ENCODE assay signal across 9 cellular contexts in the genomic region with DNA sequence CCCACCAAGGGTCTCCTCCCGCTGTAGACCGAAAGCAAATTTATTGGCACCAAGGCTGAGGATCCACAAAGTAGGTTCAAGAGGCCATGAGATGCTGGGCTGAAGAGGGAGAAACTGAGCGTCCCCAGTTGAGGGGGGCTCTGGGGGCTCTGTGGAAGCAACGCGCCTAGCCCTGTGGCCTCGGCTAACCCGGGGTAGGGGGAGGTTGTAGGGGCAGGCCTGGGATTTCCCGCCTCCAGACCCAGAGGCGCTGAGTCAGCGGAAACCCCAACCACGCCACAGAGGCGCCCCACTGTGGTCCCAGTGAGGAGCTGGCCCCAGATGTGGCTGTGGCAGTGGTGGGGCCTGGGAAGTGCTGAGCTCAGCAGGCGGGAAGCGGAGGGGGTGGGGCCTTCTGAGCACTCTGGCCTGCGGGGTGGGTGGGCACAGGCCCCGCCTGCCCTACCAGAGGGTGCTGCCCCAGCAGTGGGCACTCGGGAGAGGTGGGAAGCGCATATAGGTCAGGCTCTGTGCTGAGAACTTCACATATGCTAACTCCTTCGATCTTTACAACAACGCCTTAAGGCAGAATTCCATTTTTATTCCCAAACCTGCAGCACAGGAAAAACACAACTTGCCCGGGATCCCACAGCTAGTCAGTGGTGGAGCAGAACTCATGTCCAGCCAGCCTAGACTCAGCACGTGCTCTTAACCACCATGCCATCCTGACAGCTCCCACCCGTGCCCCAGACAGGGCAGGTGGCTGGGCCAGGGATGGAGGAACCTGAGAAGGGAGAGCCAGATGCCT. TPM values are rescaled to one million over a fixed set of nuclear protein-coding genes. Genes with fewer than 3 reads are reported as not detected.
DNase-seq lines count a peak whose midpoint lies in the region; ATAC-seq, FAIRE-seq and TF ChIP-seq lines count a peak whose summit lies in the region.
"Had no signal": no experiment of that assay in that cellular context is flagged by ENCODE, and none has a peak within 500 bp of the region (broad histone marks: within the 10 kb centered on the region; RNA-seq: fewer than 3 reads in every experiment).

No MANE protein-coding gene starts in this region.

- H3K79me2 ChIP-seq in ACC112 (ENCODE audit: control insufficient read depth, insufficient read depth, low read length, unreplicated experiment): peaks cover 28% of the 10 kb centered on the region
- H3K79me2 ChIP-seq: parathyroid adenoma had no signal

- WGBS in mesodermal cell (ENCODE audit: insufficient coverage in 2 of 2), 2 experiments: 37 to 49% methylated on average over 15 to 21 of the region's 23 CpGs

- H3K27ac ChIP-seq in ACC112 (ENCODE audit: low read depth, low read length) (peak overlapping the region; percentile 89), dorsolateral prefrontal cortex (peak overlapping the region in 28 of 59 donors; percentile 1 to 97 (median 78)), mesodermal cell (ENCODE audit: low read depth, low read length, severe bottlenecking) (peak overlapping the region; percentile 6)
- H3K27ac ChIP-seq: parathyroid adenoma had no signal

- H3K36me3 ChIP-seq in ACC112 (ENCODE audit: insufficient read depth, low read length) (no peaks in the 10 kb centered on the region), mesodermal cell (ENCODE audit: control insufficient read depth, insufficient read depth, low read length) (no peaks in the 10 kb centered on the region)

- CTCF ChIA-PET in HEK293T (lab: Yijun Ruan, JAX): interaction anchor here (0.6 to 3.1 kb wide), 10 partner anchors 9 to 83 kb away, joined by 3 to 14 read pairs (median 4); no protein-coding TSS in a partner anchor

- no peaks in the 10 kb centered on the region for H3K27me3 ChIP-seq in ACC112 (ENCODE audit: insufficient read depth, low read length)
- H3K27me3 ChIP-seq in dorsolateral prefrontal cortex: no peaks in the 10 kb centered on the region

- peak overlapping the region; percentile 80 for H3K4me3 ChIP-seq in ACC112 (ENCODE audit: low read depth, low read length)
- peak overlapping the region in 23 of 59 donors; percentile 1 to 66 (median 52) for H3K4me3 ChIP-seq in dorsolateral prefrontal cortex
- no peak overlapping the region for H3K4me3 ChIP-seq in mesodermal cell (ENCODE audit: extremely low read depth, insufficient read depth, low read length, poor library complexity, severe bottlenecking)

- DNase-seq in HEK293T (ENCODE audit: extremely low spot score) (peak; percentile 69), dorsolateral prefrontal cortex (peak in 8 of 10 donors; percentile 44 to 73 (median 60)), GM19239 (ENCODE audit: insufficient read length, low spot score) (no peak)
- DNase-seq in activated CD4-positive, alpha-beta T cell treated with anti-CD3 and anti-CD28 coated beads for 48 hours: peak; percentile 84
- peak; percentile 31 to 41 for DNase-seq in stimulated activated CD8-positive, alpha-beta memory T cell treated with anti-CD3 and anti-CD28 coated beads, Interleukin-7, amount 100 ng/mL, for 1 hour (ENCODE audit: low read depth in 2 of 2)

- POLR2A ChIA-PET in HEK293T (lab: Yijun Ruan, JAX): interaction anchor here (1.0 to 1.9 kb wide), 2 partner anchors 10 to 54 kb away, joined by 4 to 20 read pairs; no protein-coding TSS in a partner anchor

- no peak for FAIRE-seq in GM19239 (lab: Jason Lieb, UNC)

- no peak for ATAC-seq in GM18858 (IDR thresholded peaks at IDR 0.05; ENCODE audit: unreplicated experiment)

- H2AFZ ChIP-seq in ACC112 (ENCODE audit: low read length, unreplicated experiment): peak overlapping the region; percentile 83
- H2AFZ ChIP-seq: parathyroid adenoma had no signal

- intact Hi-C loops in dorsolateral prefrontal cortex (cut with DNase I): loop anchor here (1.0 to 2.0 kb wide), 2 partner anchors 41 to 42 kb away; no protein-coding TSS in a partner anchor

- H3K4me1 ChIP-seq in ACC112 (ENCODE audit: control insufficient read depth, insufficient read depth, low read length, unreplicated experiment) (peaks cover 60% of the 10 kb centered on the region), mesodermal cell (ENCODE audit: control insufficient read depth, insufficient read depth, low read length, poor library complexity, severe bottlenecking) (peaks cover 63% of the 10 kb centered on the region)

- no peaks in the 10 kb centered on the region for H3K9me3 ChIP-seq in mesodermal cell (ENCODE audit: control insufficient read depth, low read length)

- peak in 52 of 56 donors; percentile 7 to 79 (median 54) for TF ChIP-seq CTCF in dorsolateral prefrontal cortex (IDR thresholded peaks at IDR 0.05 in 54 of 56, conservative IDR thresholded peaks at IDR 0.05 in 2 of 56; ENCODE audit: low read depth in 1 of 56, partially characterized antibody in 56 of 56)

TF ChIP-seq in HEK293T, 16 proteins besides CTCF, POLR2A, EP300 and RAD21:
- TF ChIP-seq BHLHE40 (IDR thresholded peaks at IDR 0.05; ENCODE audit: borderline replicate concordance) (no peak), FOXM1 (IDR thresholded peaks at IDR 0.05; ENCODE audit: borderline replicate concordance) (0 out of 2 replicates have a peak, but pooled peaks have one; percentile 38), FOXA1 (IDR thresholded peaks at IDR 0.05) (no peak), L3MBTL2 (conservative IDR thresholded peaks at IDR 0.05) (peak; percentile 65)

RNA-seq across cellular contexts. Expression of a gene that starts 1.5 kb away (rescaled TPM):
- total RNA-seq in dorsolateral prefrontal cortex: 100 to 1,000 TPM in 60 of 120 experiments, 10 to 100 TPM in 60; 24.6 to 285 (median 97.8) TPM
- polyA plus RNA-seq in mesodermal cell (2013, experiment 1 of 2): 7.2 TPM
- polyA plus RNA-seq in mesodermal cell (2013, experiment 2 of 2): 4.3 TPM

RNA-seq across cellular contexts. Expression of a gene that starts 58.9 kb away (rescaled TPM):
- total RNA-seq in dorsolateral prefrontal cortex: 100 to 1,000 TPM; 101 to 272 (median 186) TPM
- polyA plus RNA-seq in mesodermal cell (2013, experiment 1 of 2): 24.5 TPM
- polyA plus RNA-seq in mesodermal cell (2013, experiment 2 of 2): 18.7 TPM
